In the genomic region with DNA sequence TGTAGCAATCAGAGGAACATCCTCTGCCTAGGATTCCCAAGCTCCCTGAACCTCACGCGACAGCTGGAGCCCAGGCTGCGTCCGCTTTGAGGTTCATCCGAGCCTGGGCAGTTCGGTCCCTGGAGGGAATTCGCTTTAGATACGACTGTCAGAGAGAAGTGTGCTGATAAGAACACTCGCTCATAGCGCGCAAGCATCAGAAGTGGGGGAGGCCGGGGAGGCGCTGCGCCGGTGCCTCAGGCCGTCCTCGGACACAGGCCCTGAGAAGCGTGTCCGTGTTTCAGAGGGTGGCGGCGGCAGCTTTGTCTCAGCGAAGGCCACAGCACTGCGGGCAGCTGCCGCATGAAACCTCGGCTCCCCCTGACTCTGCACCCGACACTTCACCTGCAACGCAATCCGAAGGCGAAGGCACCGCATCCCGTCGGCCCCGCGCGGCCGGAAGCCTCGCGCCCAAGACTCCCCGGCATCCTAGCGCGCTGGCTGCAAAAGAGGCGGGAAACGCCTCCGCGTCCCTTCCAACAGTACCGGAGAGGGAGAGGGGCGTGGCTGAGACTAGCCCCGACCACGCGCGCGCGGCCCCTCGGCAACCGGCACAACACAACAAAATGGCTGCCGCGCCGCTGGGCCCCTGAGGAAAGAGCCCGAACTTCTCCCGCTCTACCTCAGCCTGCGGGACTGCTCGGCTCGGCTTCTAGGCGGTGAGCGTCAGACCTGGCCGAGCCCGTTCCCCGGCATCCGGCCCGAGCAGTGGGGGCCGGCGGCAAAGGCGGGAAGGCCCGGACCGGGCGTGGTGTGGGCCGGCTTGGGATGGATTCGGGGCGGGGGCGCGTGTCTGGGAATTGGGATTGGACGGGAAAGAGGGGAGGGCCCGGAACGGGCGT, we compare ENCODE assay signal across 8 cellular contexts. TPM values are rescaled to one million over a fixed set of nuclear protein-coding genes. Genes with fewer than 3 reads are reported as not detected.
DNase-seq lines count a peak whose midpoint lies in the region; ATAC-seq lines count a peak whose summit lies in the region.

A gene with protein sequence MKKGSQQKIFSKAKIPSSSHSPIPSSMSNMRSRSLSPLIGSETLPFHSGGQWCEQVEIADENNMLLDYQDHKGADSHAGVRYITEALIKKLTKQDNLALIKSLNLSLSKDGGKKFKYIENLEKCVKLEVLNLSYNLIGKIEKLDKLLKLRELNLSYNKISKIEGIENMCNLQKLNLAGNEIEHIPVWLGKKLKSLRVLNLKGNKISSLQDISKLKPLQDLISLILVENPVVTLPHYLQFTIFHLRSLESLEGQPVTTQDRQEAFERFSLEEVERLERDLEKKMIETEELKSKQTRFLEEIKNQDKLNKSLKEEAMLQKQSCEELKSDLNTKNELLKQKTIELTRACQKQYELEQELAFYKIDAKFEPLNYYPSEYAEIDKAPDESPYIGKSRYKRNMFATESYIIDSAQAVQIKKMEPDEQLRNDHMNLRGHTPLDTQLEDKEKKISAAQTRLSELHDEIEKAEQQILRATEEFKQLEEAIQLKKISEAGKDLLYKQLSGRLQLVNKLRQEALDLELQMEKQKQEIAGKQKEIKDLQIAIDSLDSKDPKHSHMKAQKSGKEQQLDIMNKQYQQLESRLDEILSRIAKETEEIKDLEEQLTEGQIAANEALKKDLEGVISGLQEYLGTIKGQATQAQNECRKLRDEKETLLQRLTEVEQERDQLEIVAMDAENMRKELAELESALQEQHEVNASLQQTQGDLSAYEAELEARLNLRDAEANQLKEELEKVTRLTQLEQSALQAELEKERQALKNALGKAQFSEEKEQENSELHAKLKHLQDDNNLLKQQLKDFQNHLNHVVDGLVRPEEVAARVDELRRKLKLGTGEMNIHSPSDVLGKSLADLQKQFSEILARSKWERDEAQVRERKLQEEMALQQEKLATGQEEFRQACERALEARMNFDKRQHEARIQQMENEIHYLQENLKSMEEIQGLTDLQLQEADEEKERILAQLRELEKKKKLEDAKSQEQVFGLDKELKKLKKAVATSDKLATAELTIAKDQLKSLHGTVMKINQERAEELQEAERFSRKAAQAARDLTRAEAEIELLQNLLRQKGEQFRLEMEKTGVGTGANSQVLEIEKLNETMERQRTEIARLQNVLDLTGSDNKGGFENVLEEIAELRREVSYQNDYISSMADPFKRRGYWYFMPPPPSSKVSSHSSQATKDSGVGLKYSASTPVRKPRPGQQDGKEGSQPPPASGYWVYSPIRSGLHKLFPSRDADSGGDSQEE (N-terminal part only) (plus strand): TSS at position 586 of the 881 bp plus-strand sequence. CDS start 13,372 bp downstream, outside the sequence.

- peak within 1 kb of the TSS; percentile 86 for H2BK15ac ChIP-seq in mesenchymal stem cell (ENCODE audit: low read depth, poor library complexity, severe bottlenecking)

- ATAC-seq in GM21390 (IDR thresholded peaks at IDR 0.05; ENCODE audit: unreplicated experiment) = peak; percentile 65

- peak within 1 kb of the TSS; percentile 92 to 94 for H3K18ac ChIP-seq in mesenchymal stem cell (ENCODE audit: low read depth in 1 of 2, low read length in 2 of 2)

- H3K27me3 ChIP-seq in HUES48 (ENCODE audit: control insufficient read depth, insufficient read depth, low read length) (peaks cover 80% of the 10 kb centered on the region), mesenchymal stem cell (ENCODE audit: control insufficient read depth in 1 of 2, insufficient read depth in 1 of 2, low read length in 2 of 2) (no peaks in the 10 kb centered on the region)

- H3K4me2 ChIP-seq in mesenchymal stem cell (ENCODE audit: low read length, poor library complexity, severe bottlenecking) = peak within 1 kb of the TSS; percentile 81

- H2AK5ac ChIP-seq in mesenchymal stem cell (ENCODE audit: low read length, severe bottlenecking) = no peak within 1 kb of the TSS

- H3K9ac ChIP-seq in HUES48 (ENCODE audit: low read depth, low read length) (peak within 1 kb of the TSS; percentile 81), mesenchymal stem cell (ENCODE audit: low read length) (peak within 1 kb of the TSS; percentile 90)

- H3K27ac ChIP-seq in HUES48 (ENCODE audit: low read depth, low read length) (peak within 1 kb of the TSS; percentile 97), mesenchymal stem cell (ENCODE audit: low read length, poor library complexity, severe bottlenecking) (peak within 1 kb of the TSS; percentile 33)

- peak within 1 kb of the TSS; percentile 43 to 70 for H3K4ac ChIP-seq in mesenchymal stem cell (ENCODE audit: low read depth in 1 of 2, low read length in 2 of 2)

- peak within 1 kb of the TSS in 1 of 2 experiments; percentile 39 for H2BK12ac ChIP-seq in mesenchymal stem cell (ENCODE audit: low read length in 2 of 2)

- H2BK5ac ChIP-seq in mesenchymal stem cell (ENCODE audit: low read depth, low read length, poor library complexity, severe bottlenecking) = no peak within 1 kb of the TSS

- H3K9me3 ChIP-seq in HUES48 (ENCODE audit: control insufficient read depth, insufficient read depth, low read length) = no peaks in the 10 kb centered on the region
- no peaks in the 10 kb centered on the region for H3K9me3 ChIP-seq in mesenchymal stem cell (ENCODE audit: control insufficient read depth, low read length)

- 2% methylated on average over 83 of the region's 85 CpGs for WGBS in mesenchymal stem cell

- H3K14ac ChIP-seq in mesenchymal stem cell (ENCODE audit: low read length in 2 of 2) = peak within 1 kb of the TSS in 1 of 2 experiments; percentile 79

- H2AFZ ChIP-seq in mesenchymal stem cell (ENCODE audit: low read depth, low read length) = peak within 1 kb of the TSS; percentile 98

- H3K36me3 ChIP-seq in HUES48 (ENCODE audit: control insufficient read depth, insufficient read depth, low read length) (no peaks in the 10 kb centered on the region), mesenchymal stem cell (ENCODE audit: control insufficient read depth in 1 of 2, insufficient read depth in 2 of 2, low read depth in 1 of 2, low read length in 2 of 2) (no peaks in the 10 kb centered on the region)

- H4K8ac ChIP-seq in mesenchymal stem cell (ENCODE audit: low read length) = peak within 1 kb of the TSS; percentile 78

- H4K91ac ChIP-seq in mesenchymal stem cell (ENCODE audit: low read length) = peak within 1 kb of the TSS; percentile 89

- H3K23ac ChIP-seq in mesenchymal stem cell (ENCODE audit: low read length in 2 of 2) = peak within 1 kb of the TSS in 1 of 2 experiments; percentile 85

- DNase-seq in COR-L47 (lab: John Stamatoyannopoulos, UW) = peak; percentile 94
- DNase-seq in NOMO-1 treated with dmso at 0.1 percent for 144 hours (lab: John Stamatoyannopoulos, UW; ENCODE audit: unreplicated experiment) = peak; percentile 94
- DNase-seq in activated CD8-positive, alpha-beta memory T cell treated with anti-CD3 and anti-CD28 coated beads for 4 hours (ENCODE audit: low read depth in 2 of 2) = peak; percentile 66 to 71
- peak; percentile 77 for DNase-seq in effector CD8-positive, alpha-beta T cell (lab: John Stamatoyannopoulos, UW)
- DNase-seq in mesenchymal stem cell = peak; percentile 89
- peak; percentile 80 for DNase-seq in stimulated activated CD8-positive, alpha-beta memory T cell treated with anti-CD3 and anti-CD28 coated beads, Interleukin-12 subunit alpha, Interleukin-12 subunit beta, amount 100 ng/mL, for 24 hours (ENCODE audit: extremely low read depth)

- peaks cover 5% of the 10 kb centered on the region for H3K79me1 ChIP-seq in mesenchymal stem cell (replicated peaks; ENCODE audit: low read length, poor library complexity, severe bottlenecking)

- H3K4me1 ChIP-seq in HUES48 (ENCODE audit: control insufficient read depth, insufficient read depth, low read length) (0 out of 2 replicates have a peak, but pooled peaks cover 6% of the 10 kb centered on the region), mesenchymal stem cell (ENCODE audit: control insufficient read depth, insufficient read depth, low read depth, low read length) (peaks cover 7% of the 10 kb centered on the region)

- H2BK120ac ChIP-seq in mesenchymal stem cell (ENCODE audit: low read depth, low read length) = peak within 1 kb of the TSS; percentile 73

- H3K4me3 ChIP-seq in HUES48 (ENCODE audit: low read depth, low read length) = peak within 1 kb of the TSS; percentile 74
- peak within 1 kb of the TSS; percentile 93 to 95 for H3K4me3 ChIP-seq in mesenchymal stem cell (ENCODE audit: insufficient read depth in 1 of 2, low read depth in 1 of 2, low read length in 2 of 2)

RNA-seq across cellular contexts. Expression of the gene that starts here (rescaled TPM):
- polyA plus RNA-seq in mesenchymal stem cell (2013, experiment 1 of 2) = 2.8 TPM
- 2.9 TPM for polyA plus RNA-seq in mesenchymal stem cell (2013, experiment 2 of 2)

Comparison
In these comparisons a context has a peak if more than half of its experiments do, and no peak if none do; other contexts are left out.
1. Peak in every context shown above with its lines: DNase-seq, ATAC-seq, H3K4me3 ChIP-seq and H3K27ac ChIP-seq.